9 cellular contexts compared by ENCODE assay signal in the genomic region with DNA sequence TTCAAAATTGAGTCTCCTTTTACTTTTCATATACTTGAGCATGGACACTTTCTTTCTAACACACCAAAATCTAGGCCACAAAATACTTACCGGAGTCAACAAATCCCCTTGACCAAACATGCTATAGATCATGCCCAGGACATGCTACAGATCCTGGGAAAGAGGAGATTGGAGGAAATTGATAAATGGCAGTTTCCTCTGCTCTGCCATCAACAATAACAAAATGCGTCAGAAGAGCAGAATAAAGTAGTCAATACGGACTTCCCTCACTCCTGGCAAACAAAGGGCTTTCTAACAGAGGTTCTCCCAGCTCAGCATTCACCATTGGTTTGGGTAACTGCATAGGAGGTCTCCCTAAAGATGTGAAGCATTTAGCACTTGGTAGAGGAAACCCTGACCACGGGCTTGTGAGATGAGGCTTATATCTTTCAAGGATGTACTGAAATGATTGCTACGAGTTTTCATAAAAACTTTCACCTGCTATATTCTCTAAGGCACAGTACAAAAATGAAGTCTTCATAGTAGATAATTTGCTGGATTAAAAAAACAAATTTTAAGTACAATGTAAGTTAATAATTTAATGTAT.
"Had no signal": no experiment of that assay in that cellular context is flagged by ENCODE, and none has a peak within 500 bp of the region (broad histone marks: within the 10 kb centered on the region; RNA-seq: fewer than 3 reads in every experiment).

No MANE protein-coding gene starts in this region.

- H3K27ac Mint-ChIP-seq: GM23338, HFFc6 had no signal

- H3K4me3 Mint-ChIP-seq: GM23338, HFFc6 had no signal

- H3K4me3 ChIP-seq: GM23338, HAP-1, K562 had no signal

- ATAC-seq: GM23338, HCT116, K562 had no signal

- DNase-seq: HFFc6, IMR-90 had no signal

- H3K4me1 ChIP-seq: HAP-1 had no signal

- H3K9me3 Mint-ChIP-seq: GM23338, HFFc6 had no signal

- H2AFZ ChIP-seq: GM23338 had no signal

- FAIRE-seq: H1, H54, HTR-8/SVneo, K562 had no signal

- H3K4me1 Mint-ChIP-seq: GM23338 had no signal

- H3K9me3 ChIP-seq: HAP-1 had no signal

- H3K4me2 ChIP-seq: GM23338 had no signal

- H3K36me3 ChIP-seq: HAP-1 had no signal
